In genomic region chr1:24586119-24586518, GRCh38 we compare ENCODE assay signal across 34 cellular contexts. TPM values are rescaled to one million over a fixed set of nuclear protein-coding genes. Genes with fewer than 3 reads are reported as not detected.
"Had no signal": no experiment of that assay in that cellular context is flagged by ENCODE, and none has a peak within 500 bp of the region (broad histone marks: within the 10 kb centered on the region; RNA-seq: fewer than 3 reads in every experiment).

No MANE protein-coding gene starts in this region.

- H3K36me3 ChIP-seq: adrenal gland, brain microvascular endothelial cell, breast epithelium had no signal

- FAIRE-seq: astrocyte had no signal

- H3K4me3 ChIP-seq: adrenal gland, body of pancreas, breast epithelium had no signal

- H3K27ac ChIP-seq: adrenal gland, body of pancreas, brain microvascular endothelial cell, WERI-Rb-1 had no signal

- H3K27me3 ChIP-seq: adrenal gland, body of pancreas, brain microvascular endothelial cell, breast epithelium had no signal

- H3K9me3 ChIP-seq: adrenal gland, body of pancreas, breast epithelium had no signal

- ATAC-seq: activated CD4-positive, CD25-positive, alpha-beta regulatory T cell treated with anti-CD3 and anti-CD28 coated beads, Interleukin-2, amount 50 U/mL, for 24 hours; activated T-cell treated with anti-CD3 and anti-CD28 coated beads, Interleukin-2, amount 50 U/mL, for 4 hours; activated T-helper 17 cell treated with anti-CD3 and anti-CD28 coated beads, Interleukin-2, amount 50 U/mL, for 72 hours; body of pancreas had no signal

- H3K4me1 ChIP-seq: adrenal gland, breast epithelium had no signal

- DNase-seq: activated CD4-positive, alpha-beta memory T cell treated with anti-CD3 and anti-CD28 coated beads, Interleukin-2, amount 10 ng/mL, durations not matched to agents 7 days and 5 days; activated CD4-positive, alpha-beta T cell treated with anti-CD3 and anti-CD28 coated beads for 1 hour; activated CD4-positive, alpha-beta T cell treated with anti-CD3 and anti-CD28 coated beads for 36 hours; activated CD4-positive, alpha-beta T cell treated with anti-CD3 and anti-CD28 coated beads for 48 hours; activated CD4-positive, alpha-beta T cell treated with anti-CD3 and anti-CD28 coated beads, Interleukin-2, amount 10 ng/mL, durations not matched to agents 7 days and 5 days; activated CD4-positive, alpha-beta T cell treated with anti-CD3 and anti-CD28 coated beads, Interleukin-2, amount 50 U/mL, for 48 hours; activated CD4-positive, CD25-positive, alpha-beta regulatory T cell; activated CD8-positive, alpha-beta memory T cell treated with anti-CD3 and anti-CD28 coated beads, Interleukin-2, amount 50 U/mL, for 4 hours; activated effector memory CD4-positive, alpha-beta T cell treated with anti-CD3 and anti-CD28 coated beads, Interleukin-2, amount 50 U/mL, for 16 hours; activated gamma-delta T cell treated with Interleukin-2 at 50 U/mL for 16 hours; activated naive CD4-positive, alpha-beta T cell; activated naive CD4-positive, alpha-beta T cell treated with anti-CD3 and anti-CD28 coated beads for 36 hours; activated naive CD4-positive, alpha-beta T cell treated with anti-CD3 and anti-CD28 coated beads, Interleukin-2, amount 50 U/mL, for 16 hours; activated naive CD8-positive, alpha-beta T cell treated with anti-CD3 and anti-CD28 coated beads for 36 hours; activated T-cell treated with anti-CD3 and anti-CD28 coated beads for 4 hours; activated T-cell treated with anti-CD3 and anti-CD28 coated beads, Interleukin-2, amount 50 U/mL, for 1 hour; activated T-cell treated with anti-CD3 and anti-CD28 coated beads, Interleukin-2, amount 50 U/mL, for 4 hours; activated T-cell treated with anti-CD3 and anti-CD28 coated beads, Interleukin-2, amount 50 U/mL, for 72 hours; adrenal gland; amniotic stem cell; aorta; body of pancreas; brain microvascular endothelial cell; central memory CD4-positive, alpha-beta T cell; T-helper 1 cell; T-helper 2 cell; T-helper 9 cell; WERI-Rb-1 had no signal

RNA-seq across cellular contexts. Expression of gene NCMAP, which starts 30.2 kb away (rescaled TPM):
- total RNA-seq: activated CD4-positive, alpha-beta memory T cell treated with anti-CD3 and anti-CD28 coated beads, Interleukin-2, amount 10 ng/mL, durations not matched to agents 7 days and 5 days; activated CD4-positive, alpha-beta T cell treated with anti-CD3 and anti-CD28 coated beads, Interleukin-2, amount 10 ng/mL, durations not matched to agents 7 days and 5 days; activated T-helper 1 cell treated with anti-CD3 and anti-CD28 coated beads, Interleukin-12 subunit alpha, Interleukin-12 subunit beta, Interleukin-2, Interleukin-4 antibody, amounts not matched to agents 30 ng/mL and 10 ng/mL and 1 ng/mL, durations not matched to agents 14 hours and 24 hours and 36 hours; activated T-helper 17 cell treated with anti-CD3 and anti-CD28 coated beads, Interleukin-2, amount 50 U/mL, for 72 hours; astrocyte; cardiac septum had no signal
